2 cellular contexts compared by ENCODE assay signal in genomic region chr4:106286611-106287010, GRCh38.
TF ChIP-seq lines count a peak whose summit lies in the region.

No MANE protein-coding gene starts in this region.

TF ChIP-seq in A549, 52 proteins besides CTCF, POLR2A, EP300 and RAD21:
- TF ChIP-seq E2F6 (IDR thresholded peaks at IDR 0.05; ENCODE audit: borderline replicate concordance, low read depth) (no peak), EHF (CRISPR knock-in tag; IDR thresholded peaks at IDR 0.05) (no peak), SREBF2 (IDR thresholded peaks at IDR 0.05) (no peak), PHF8 (IDR thresholded peaks at IDR 0.05; ENCODE audit: borderline replicate concordance, low read depth) (no peak), RNF2 (IDR thresholded peaks at IDR 0.05; ENCODE audit: borderline replicate concordance, low read depth) (no peak), FOSB (CRISPR knock-in tag; IDR thresholded peaks at IDR 0.05) (no peak), HES2 (IDR thresholded peaks at IDR 0.05) (no peak), ESRRA (IDR thresholded peaks at IDR 0.05; ENCODE audit: borderline replicate concordance, low read length) (no peak), FOSL2 (IDR thresholded peaks at IDR 0.05) (no peak), FOSL2 (CRISPR knock-in tag; IDR thresholded peaks at IDR 0.05) (no peak), RCOR1 (IDR thresholded peaks at IDR 0.05; ENCODE audit: low read depth, low read length) (no peak), NPAS2 (CRISPR knock-in tag; IDR thresholded peaks at IDR 0.05; ENCODE audit: borderline replicate concordance) (no peak), JUNB (IDR thresholded peaks at IDR 0.05) (no peak), TP53 (CRISPR knock-in tag; IDR thresholded peaks at IDR 0.05) (no peak), CHD4 (IDR thresholded peaks at IDR 0.05; ENCODE audit: borderline replicate concordance) (no peak), ZFP36 (IDR thresholded peaks at IDR 0.05; ENCODE audit: borderline replicate concordance, partially characterized antibody) (no peak)

TF ChIP-seq in HepG2, 621 proteins besides CTCF, POLR2A, EP300 and RAD21:
- peak; percentile 18; the same call in 1 of the 2 replicates for TF ChIP-seq ZMYM4 (CRISPR knock-in tag; IDR thresholded peaks at IDR 0.05)
- no peak for TF ChIP-seq ZNF660 (CRISPR knock-in tag; IDR thresholded peaks at IDR 0.05; ENCODE audit: borderline replicate concordance, low read depth)
- no peak for TF ChIP-seq CBX2 (IDR thresholded peaks at IDR 0.05; ENCODE audit: low read depth, low read length)
- TF ChIP-seq CBX2 (CRISPR knock-in tag; IDR thresholded peaks at IDR 0.05; ENCODE audit: low read depth) = no peak
- TF ChIP-seq SSRP1 (CRISPR knock-in tag; IDR thresholded peaks at IDR 0.05) = no peak
- no peak for TF ChIP-seq ZNF781 (CRISPR knock-in tag; IDR thresholded peaks at IDR 0.05; ENCODE audit: borderline replicate concordance, not compliant biosample characterization)
- TF ChIP-seq MTF2 (CRISPR knock-in tag; IDR thresholded peaks at IDR 0.05; ENCODE audit: borderline replicate concordance) = no peak
- no peak for TF ChIP-seq HOMEZ (CRISPR knock-in tag; IDR thresholded peaks at IDR 0.05; ENCODE audit: low read depth)
- TF ChIP-seq ZBTB38 (CRISPR knock-in tag; IDR thresholded peaks at IDR 0.05) = peak; percentile 93
- 0 out of 2 replicates have a peak, but pooled peaks have one; percentile 38 for TF ChIP-seq ZBTB4 (CRISPR knock-in tag; IDR thresholded peaks at IDR 0.05; ENCODE audit: borderline replicate concordance)
- no peak for TF ChIP-seq RNF2 (conservative IDR thresholded peaks at IDR 0.05; ENCODE audit: low read depth)
- peak; percentile 31; the same call in 1 of the 2 replicates for TF ChIP-seq SALL1 (CRISPR knock-in tag; IDR thresholded peaks at IDR 0.05)
- TF ChIP-seq NBN (conservative IDR thresholded peaks at IDR 0.05) = no peak
- no peak for TF ChIP-seq MYC (CRISPR knock-in tag; IDR thresholded peaks at IDR 0.05; ENCODE audit: borderline replicate concordance)
- no peak for TF ChIP-seq FOXO4 (CRISPR knock-in tag; conservative IDR thresholded peaks at IDR 0.05)
- TF ChIP-seq ZNF432 (CRISPR knock-in tag; IDR thresholded peaks at IDR 0.05; ENCODE audit: borderline replicate concordance) = no peak
- 0 out of 4 replicates have a peak, but pooled peaks of 1 of the 2 experiments have one; percentile 24 for TF ChIP-seq NR2F1 (CRISPR knock-in tag; IDR thresholded peaks at IDR 0.05)
- no peak for TF ChIP-seq EHMT2 (IDR thresholded peaks at IDR 0.05; ENCODE audit: borderline replicate concordance, low read depth, low read length)
- TF ChIP-seq E2F5 (CRISPR knock-in tag; conservative IDR thresholded peaks at IDR 0.05) = no peak
- no peak for TF ChIP-seq TFAP4 (IDR thresholded peaks at IDR 0.05; ENCODE audit: borderline replicate concordance, low read depth)
- TF ChIP-seq UBTF (CRISPR knock-in tag; IDR thresholded peaks at IDR 0.05) = no peak
- TF ChIP-seq NCOR1 (IDR thresholded peaks at IDR 0.05; ENCODE audit: borderline replicate concordance, low read length) = no peak
- TF ChIP-seq FLYWCH1 (CRISPR knock-in tag; IDR thresholded peaks at IDR 0.05) = no peak
- no peak for TF ChIP-seq KAT8 (CRISPR knock-in tag; IDR thresholded peaks at IDR 0.05)
- peak; percentile 42 for TF ChIP-seq RARA (CRISPR knock-in tag; IDR thresholded peaks at IDR 0.05)
- no peak for TF ChIP-seq NR2F6 (IDR thresholded peaks at IDR 0.05)
- peak; percentile 40; the same call in 1 of the 2 replicates for TF ChIP-seq NR2F6 (CRISPR knock-in tag; IDR thresholded peaks at IDR 0.05)
- no peak for TF ChIP-seq SNAI1 (CRISPR knock-in tag; IDR thresholded peaks at IDR 0.05; ENCODE audit: borderline replicate concordance)
- TF ChIP-seq FOXK1 (CRISPR knock-in tag; IDR thresholded peaks at IDR 0.05; ENCODE audit: borderline replicate concordance, low read depth) = no peak
- no peak for TF ChIP-seq THYN1 (CRISPR knock-in tag; IDR thresholded peaks at IDR 0.05; ENCODE audit: borderline replicate concordance, low read depth)
- TF ChIP-seq MIER3 (CRISPR knock-in tag; IDR thresholded peaks at IDR 0.05; ENCODE audit: borderline replicate concordance) = no peak
- TF ChIP-seq NFAT5 (CRISPR knock-in tag; IDR thresholded peaks at IDR 0.05) = no peak
- no peak for TF ChIP-seq RFX3 (CRISPR knock-in tag; IDR thresholded peaks at IDR 0.05)
